In genomic region chr12:69059465-69060457, GRCh38 we compare ENCODE assay signal across 10 cellular contexts.
DNase-seq lines count a peak whose midpoint lies in the region; ATAC-seq and TF ChIP-seq lines count a peak whose summit lies in the region.
"Had no signal": no experiment of that assay in that cellular context is flagged by ENCODE, and none has a peak within 500 bp of the region (broad histone marks: within the 10 kb centered on the region; RNA-seq: fewer than 3 reads in every experiment).

No MANE protein-coding gene starts in this region.

- H3K4me1 Mint-ChIP-seq in WTC11 = peaks cover 6% of the 10 kb centered on the region

- peak; percentile 69 for DNase-seq in AG08395 (ENCODE audit: low spot score)
- peak; percentile 20 for DNase-seq in HK-2 (ENCODE audit: unreplicated experiment)
- DNase-seq in WTC11 (ENCODE audit: low spot score) = no peak
- DNase-seq in glomerular endothelial cell (ENCODE audit: extremely low read depth, low read depth, low spot score) = peak; percentile 51
- DNase-seq in Ammon's horn (ENCODE audit: low spot score) = no peak
- no peak for DNase-seq in DMS153 (lab: John Stamatoyannopoulos, UW)
- DNase-seq in NCI-H774 (lab: John Stamatoyannopoulos, UW) = no peak
- DNase-seq: aorta, right lobe of liver had no signal

- POLR2A ChIA-PET in WTC11 (lab: Charles Lee) = no interaction called here

- TF ChIP-seq CTCF in WTC11 (IDR thresholded peaks at IDR 0.05) = no peak

- no peaks in the 10 kb centered on the region for H3K9me3 Mint-ChIP-seq in WTC11

- H3K27me3 Mint-ChIP-seq in WTC11 (ENCODE audit: low read depth) = no peaks in the 10 kb centered on the region; the same call in 1 of the 2 replicates

- ATAC-seq in WTC11 (no peak), GM21529 (IDR thresholded peaks at IDR 0.05; ENCODE audit: unreplicated experiment) (no peak)
- ATAC-seq: right lobe of liver had no signal

- no peaks in the 10 kb centered on the region for H3K36me3 Mint-ChIP-seq in WTC11

- no peak overlapping the region for H3K4me3 Mint-ChIP-seq in WTC11

- H3K27ac Mint-ChIP-seq in WTC11 = no peak overlapping the region

- CTCF ChIA-PET in WTC11 (lab: Charles Lee) = no interaction called here

TF ChIP-seq in WTC11, 78 proteins besides CTCF, POLR2A, EP300 and RAD21:
- TF ChIP-seq ZNF121 (CRISPR knock-in tag; IDR thresholded peaks at IDR 0.05) = peak; percentile 70
- TF ChIP-seq, protein P1, sequence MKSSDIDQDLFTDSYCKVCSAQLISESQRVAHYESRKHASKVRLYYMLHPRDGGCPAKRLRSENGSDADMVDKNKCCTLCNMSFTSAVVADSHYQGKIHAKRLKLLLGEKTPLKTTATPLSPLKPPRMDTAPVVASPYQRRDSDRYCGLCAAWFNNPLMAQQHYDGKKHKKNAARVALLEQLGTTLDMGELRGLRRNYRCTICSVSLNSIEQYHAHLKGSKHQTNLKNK (CRISPR knock-in tag; IDR thresholded peaks at IDR 0.05) = no peak
- TF ChIP-seq ZNF532 (CRISPR knock-in tag; IDR thresholded peaks at IDR 0.05; ENCODE audit: borderline replicate concordance) = no peak

Comparison
In these comparisons a context has a peak if more than half of its experiments do, and no peak if none do; other contexts are left out.
1. DNase-seq: peak in AG08395 (single experiment), HK-2 (single experiment) and glomerular endothelial cell (single experiment); none in WTC11 (single experiment), Ammon's horn (single experiment), DMS153 (single experiment) and NCI-H774 (single experiment).